1 cellular context compared by ENCODE assay signal in genomic region chr15:53457479-53457878, GRCh38.
TF ChIP-seq lines count a peak whose summit lies in the region.

No MANE protein-coding gene starts in this region.

TF ChIP-seq in H1, 55 proteins besides CTCF, POLR2A, EP300 and RAD21 (continued from another document):
- no peak for TF ChIP-seq CHD7 (IDR thresholded peaks at IDR 0.05; ENCODE audit: insufficient replicate concordance, low read length)
- TF ChIP-seq CEBPB (IDR thresholded peaks at IDR 0.05; ENCODE audit: low read depth, low read length), result no peak
- no peak for TF ChIP-seq TCF12 (IDR thresholded peaks at IDR 0.05; ENCODE audit: low read depth, low read length)
- no peak for TF ChIP-seq TAF1 (IDR thresholded peaks at IDR 0.05; ENCODE audit: low read depth, low read length)
- TF ChIP-seq NRF1 (IDR thresholded peaks at IDR 0.05; ENCODE audit: low read depth, low read length), result no peak
- TF ChIP-seq JUND (IDR thresholded peaks at IDR 0.05; ENCODE audit: low read length), result no peak
- no peak for TF ChIP-seq KDM5A (IDR thresholded peaks at IDR 0.05; ENCODE audit: low read length)
- no peak for TF ChIP-seq GABPA (IDR thresholded peaks at IDR 0.05; ENCODE audit: borderline replicate concordance, insufficient read depth, low read length)
